In genomic region chr15:82539690-82540054, GRCh38 we compare ENCODE assay signal across 8 cellular contexts. TPM values are rescaled to one million over a fixed set of nuclear protein-coding genes. Genes with fewer than 3 reads are reported as not detected.
DNase-seq lines count a peak whose midpoint lies in the region; ATAC-seq and TF ChIP-seq lines count a peak whose summit lies in the region.

No MANE protein-coding gene starts in this region.

- in situ Hi-C loops in astrocyte of the spinal cord (cut with HindIII; ENCODE audit: low sequenced_read_pairs): loop anchor here (25.0 kb wide), 1 partner anchor 473 kb away; the partner anchor contains the start of gene C15orf40

- CTCF ChIA-PET in AG04449 (lab: Yijun Ruan, JAX): interaction anchor here (0.7 to 7.8 kb wide), 21 partner anchors 9 to 478 kb away, joined by 3 to 106 read pairs (median 4); partner anchors contain the start of genes C15orf40 and RAMAC

- under 1% methylated on average over 23 of the region's 23 CpGs for whole genome bisulfite sequencing in suprapubic skin

- no peak for DNase-seq in AG04449 (ENCODE audit: low read depth, low spot score)
- no peak for DNase-seq in astrocyte of the spinal cord (ENCODE audit: low read depth, low spot score)
- DNase-seq in suprapubic skin (ENCODE audit: low spot score in 2 of 2): no peak
- no peak for DNase-seq in GM20000 (ENCODE audit: low spot score)
- DNase-seq in NCI-H187 (lab: John Stamatoyannopoulos, UW): no peak

- TF ChIP-seq CTCF in AG04449 (IDR thresholded peaks at IDR 0.05; ENCODE audit: insufficient read depth, low read length, missing control alignments) (no peak), astrocyte of the spinal cord (IDR thresholded peaks at IDR 0.05; ENCODE audit: low read depth, low read length) (no peak), suprapubic skin (IDR thresholded peaks at IDR 0.05) (no peak), GM20000 (IDR thresholded peaks at IDR 0.05; ENCODE audit: extremely low read depth, missing control alignments) (no peak)

- H3K36me3 ChIP-seq in suprapubic skin: peaks cover 43% of the 10 kb centered on the region

- H3K27me3 ChIP-seq in layer of hippocampus (ENCODE audit: control insufficient read depth, insufficient read depth, low read length) (no peaks in the 10 kb centered on the region), suprapubic skin (no peaks in the 10 kb centered on the region)

- no peaks in the 10 kb centered on the region for H3K9me3 ChIP-seq in suprapubic skin

- ATAC-seq in HG02840 (IDR thresholded peaks at IDR 0.05; ENCODE audit: low FRiP score, unreplicated experiment): peak; percentile 0
- no peak for ATAC-seq in GM21825 (IDR thresholded peaks at IDR 0.05; ENCODE audit: unreplicated experiment)

- H3K27ac ChIP-seq in layer of hippocampus (ENCODE audit: low read depth, low read length) (peak overlapping the region; percentile 78), suprapubic skin (peak overlapping the region; percentile 93)

- no peak for TF ChIP-seq EP300 in suprapubic skin (IDR thresholded peaks at IDR 0.05)

- H3K4me3 ChIP-seq in AG04449 (ENCODE audit: low read depth, low read length): peak overlapping the region; percentile 98
- peak overlapping the region; percentile 100 for H3K4me3 ChIP-seq in astrocyte of the spinal cord (ENCODE audit: low read depth, low read length)
- H3K4me3 ChIP-seq in suprapubic skin: peak overlapping the region; percentile 64

- POLR2A ChIA-PET in AG04449 (lab: Yijun Ruan, JAX): interaction anchor here (1.0 to 2.7 kb wide), 12 partner anchors 9 to 472 kb away, joined by 3 to 26 read pairs (median 7); partner anchors contain the start of genes C15orf40 and RAMAC

- no peak for TF ChIP-seq POLR2A in suprapubic skin (IDR thresholded peaks at IDR 0.05)

- H3K4me1 ChIP-seq in suprapubic skin: peaks cover 40% of the 10 kb centered on the region

RNA-seq across cellular contexts. Expression of gene RPS17, which starts 0.6 kb away (rescaled TPM):
- total RNA-seq in suprapubic skin: 1,000 to 10,000 TPM; 1,246 to 3,036 (median 2,993) TPM
